ENCODE assay signal across 33 cellular contexts in the genomic region with DNA sequence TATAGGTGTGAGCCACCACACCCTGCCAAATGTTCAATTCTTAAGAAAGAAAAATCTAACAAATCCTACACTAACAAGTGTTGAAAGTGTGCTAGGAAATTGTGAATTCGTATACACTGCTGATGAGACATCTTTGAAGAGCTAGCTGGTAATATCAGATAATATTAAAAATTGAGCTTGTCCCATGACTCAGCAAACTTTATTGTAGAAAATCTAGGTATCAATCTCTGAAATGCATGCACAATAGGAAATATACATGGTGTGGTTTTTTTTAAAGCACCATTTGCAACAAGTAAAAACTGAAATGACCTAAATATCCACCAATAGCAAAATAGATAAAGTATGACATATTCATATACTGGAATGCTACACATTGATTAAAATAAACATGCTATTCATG.
"Had no signal": no experiment of that assay in that cellular context is flagged by ENCODE, and none has a peak within 500 bp of the region (broad histone marks: within the 10 kb centered on the region; RNA-seq: fewer than 3 reads in every experiment).

No MANE protein-coding gene starts in this region.

- ATAC-seq: activated naive CD4-positive, alpha-beta T cell treated with anti-CD3 and anti-CD28 coated beads, Interleukin-2, amount 50 U/mL, for 72 hours; activated naive CD8-positive, alpha-beta T cell treated with anti-CD3 and anti-CD28 coated beads, Interleukin-2, amount 50 U/mL, for 24 hours; activated T-cell treated with anti-CD3 and anti-CD28 coated beads, Interleukin-2, amount 50 U/mL, for 4 hours; activated T-cell treated with anti-CD3 and anti-CD28 coated beads, Interleukin-2, amount 50 U/mL, for 72 hours; activated T-helper 17 cell treated with anti-CD3 and anti-CD28 coated beads, Interleukin-2, amount 50 U/mL, for 72 hours; body of pancreas had no signal

- H3K9me3 ChIP-seq: adrenal gland, ascending aorta, body of pancreas, breast epithelium had no signal

- H3K36me3 ChIP-seq: adrenal gland, ascending aorta, brain microvascular endothelial cell, breast epithelium, cardiac muscle cell had no signal

- DNase-seq: activated effector memory CD4-positive, alpha-beta T cell treated with anti-CD3 and anti-CD28 coated beads, Interleukin-2, amount 50 U/mL, for 16 hours; activated effector memory CD4-positive, alpha-beta T cell treated with Interleukin-2 at 50 U/mL for 16 hours; activated gamma-delta T cell; activated gamma-delta T cell treated with Interleukin-2 at 50 U/mL for 16 hours; activated naive CD4-positive, alpha-beta T cell; activated naive CD4-positive, alpha-beta T cell treated with anti-CD3 and anti-CD28 coated beads for 36 hours; activated naive CD4-positive, alpha-beta T cell treated with anti-CD3 and anti-CD28 coated beads, Interleukin-2, amount 10 ng/mL, durations not matched to agents 7 days and 5 days; activated naive CD4-positive, alpha-beta T cell treated with anti-CD3 and anti-CD28 coated beads, Interleukin-2, amount 50 U/mL, for 16 hours; activated naive CD4-positive, alpha-beta T cell treated with Interleukin-2 at 50 U/mL for 16 hours; activated naive CD8-positive, alpha-beta T cell treated with anti-CD3 and anti-CD28 coated beads for 36 hours; activated naive CD8-positive, alpha-beta T cell treated with anti-CD3 and anti-CD28 coated beads, Interleukin-2, amount 10 ng/mL, durations not matched to agents 7 days and 5 days; activated naive CD8-positive, alpha-beta T cell treated with anti-CD3 and anti-CD28 coated beads, Interleukin-2, amount 50 U/mL, for 24 hours; activated T-cell treated with anti-CD3 and anti-CD28 coated beads, Interleukin-2, amount 50 U/mL, for 4 hours; activated T-cell treated with anti-CD3 and anti-CD28 coated beads, Interleukin-2, amount 50 U/mL, for 48 hours; activated T-cell treated with anti-CD3 and anti-CD28 coated beads, Interleukin-2, amount 50 U/mL, for 72 hours; adrenal gland; amniotic stem cell; amygdala; anterior cingulate cortex; aorta; body of pancreas; brain microvascular endothelial cell; caudate nucleus; central memory CD4-positive, alpha-beta T cell; cerebellar nuclear complex had no signal

- H3K4me1 ChIP-seq: adrenal gland, ascending aorta, body of pancreas, breast epithelium had no signal

- H3K27me3 ChIP-seq: adrenal gland, ascending aorta, body of pancreas, brain microvascular endothelial cell, breast epithelium, cardiac muscle cell had no signal

- H3K4me3 ChIP-seq: adrenal gland, ascending aorta, body of pancreas, breast epithelium, cardiac muscle cell had no signal

- H3K27ac ChIP-seq: adrenal gland, ascending aorta, body of pancreas, brain microvascular endothelial cell, breast epithelium, cardiac muscle cell had no signal

- FAIRE-seq: astrocyte, bronchial epithelial cell, colon had no signal
